ENCODE assay signal across 3 cellular contexts in the genomic region with DNA sequence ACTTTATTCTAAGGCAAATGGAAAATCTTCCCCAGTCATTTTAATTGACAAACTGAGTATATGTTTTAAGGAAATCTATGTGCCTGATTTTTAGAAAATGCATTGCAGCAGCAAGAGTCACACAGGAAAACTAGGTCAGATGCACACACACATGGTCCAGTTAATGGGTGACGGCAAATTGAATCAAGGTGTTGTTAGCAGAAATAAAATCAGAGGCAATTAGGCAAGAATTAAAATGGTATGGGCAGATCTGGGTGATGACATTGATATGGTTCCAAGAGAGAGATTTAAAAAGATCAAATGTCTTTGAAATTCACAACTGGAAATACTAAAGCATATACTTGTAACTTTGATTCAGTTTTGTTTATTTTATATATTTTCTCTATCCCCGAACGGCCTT.
"Had no signal": no experiment of that assay in that cellular context is flagged by ENCODE, and none has a peak within 500 bp of the region (broad histone marks: within the 10 kb centered on the region; RNA-seq: fewer than 3 reads in every experiment).

No MANE protein-coding gene starts in this region.

- DNase-seq: GDM1, GF-D8 had no signal

- H3K4me3 ChIP-seq: GM12878 had no signal

- ATAC-seq: GM12878 had no signal
